1 cellular context compared by ENCODE assay signal in genomic region chr9:123923377-123923776, GRCh38.
TF ChIP-seq lines count a peak whose summit lies in the region.

No MANE protein-coding gene starts in this region.

TF ChIP-seq in A549, 52 proteins besides CTCF, POLR2A, EP300 and RAD21 (continued from another document):
- TF ChIP-seq, protein P1, sequence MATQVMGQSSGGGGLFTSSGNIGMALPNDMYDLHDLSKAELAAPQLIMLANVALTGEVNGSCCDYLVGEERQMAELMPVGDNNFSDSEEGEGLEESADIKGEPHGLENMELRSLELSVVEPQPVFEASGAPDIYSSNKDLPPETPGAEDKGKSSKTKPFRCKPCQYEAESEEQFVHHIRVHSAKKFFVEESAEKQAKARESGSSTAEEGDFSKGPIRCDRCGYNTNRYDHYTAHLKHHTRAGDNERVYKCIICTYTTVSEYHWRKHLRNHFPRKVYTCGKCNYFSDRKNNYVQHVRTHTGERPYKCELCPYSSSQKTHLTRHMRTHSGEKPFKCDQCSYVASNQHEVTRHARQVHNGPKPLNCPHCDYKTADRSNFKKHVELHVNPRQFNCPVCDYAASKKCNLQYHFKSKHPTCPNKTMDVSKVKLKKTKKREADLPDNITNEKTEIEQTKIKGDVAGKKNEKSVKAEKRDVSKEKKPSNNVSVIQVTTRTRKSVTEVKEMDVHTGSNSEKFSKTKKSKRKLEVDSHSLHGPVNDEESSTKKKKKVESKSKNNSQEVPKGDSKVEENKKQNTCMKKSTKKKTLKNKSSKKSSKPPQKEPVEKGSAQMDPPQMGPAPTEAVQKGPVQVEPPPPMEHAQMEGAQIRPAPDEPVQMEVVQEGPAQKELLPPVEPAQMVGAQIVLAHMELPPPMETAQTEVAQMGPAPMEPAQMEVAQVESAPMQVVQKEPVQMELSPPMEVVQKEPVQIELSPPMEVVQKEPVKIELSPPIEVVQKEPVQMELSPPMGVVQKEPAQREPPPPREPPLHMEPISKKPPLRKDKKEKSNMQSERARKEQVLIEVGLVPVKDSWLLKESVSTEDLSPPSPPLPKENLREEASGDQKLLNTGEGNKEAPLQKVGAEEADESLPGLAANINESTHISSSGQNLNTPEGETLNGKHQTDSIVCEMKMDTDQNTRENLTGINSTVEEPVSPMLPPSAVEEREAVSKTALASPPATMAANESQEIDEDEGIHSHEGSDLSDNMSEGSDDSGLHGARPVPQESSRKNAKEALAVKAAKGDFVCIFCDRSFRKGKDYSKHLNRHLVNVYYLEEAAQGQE (IDR thresholded peaks at IDR 0.05) = no peak
- no peak for TF ChIP-seq RNF2 (IDR thresholded peaks at IDR 0.05; ENCODE audit: borderline replicate concordance, low read depth)
- no peak for TF ChIP-seq KDM5A (IDR thresholded peaks at IDR 0.05)
- TF ChIP-seq NR3C1 (IDR thresholded peaks at IDR 0.05) = no peak
- no peak for TF ChIP-seq GATA3 (IDR thresholded peaks at IDR 0.05; ENCODE audit: borderline replicate concordance)
- TF ChIP-seq EHF (CRISPR knock-in tag; IDR thresholded peaks at IDR 0.05) = no peak
TF ChIP-seq in A549: peak in this region for 0.
